ENCODE assay signal across 8 cellular contexts in genomic region chr5:160438316-160439204, GRCh38. TPM values are rescaled to one million over a fixed set of nuclear protein-coding genes. Genes with fewer than 3 reads are reported as not detected.
DNase-seq lines count a peak whose midpoint lies in the region; ATAC-seq and TF ChIP-seq lines count a peak whose summit lies in the region.

No MANE protein-coding gene starts in this region.

- H3K4me1 ChIP-seq in HCT116 (ENCODE audit: control insufficient read depth in 1 of 2, insufficient read depth in 2 of 2, low read length in 2 of 2) (peaks cover 0 to 15% of the 10 kb centered on the region in 2 experiments; a peak in 1 of 4 replicates), MM.1S (ENCODE audit: low read length) (peaks cover 31% of the 10 kb centered on the region), SK-N-SH (ENCODE audit: control insufficient read depth in 1 of 2, insufficient read depth in 2 of 2, low read depth in 1 of 2, low read length in 1 of 2) (peaks cover 0 to 9% of the 10 kb centered on the region in 2 experiments; a peak in 2 of 4 replicates), adipocyte (ENCODE audit: control insufficient read depth, insufficient read depth, low read length) (peaks cover 6% of the 10 kb centered on the region), left ventricle myocardium inferior (peaks cover 7% of the 10 kb centered on the region), prostate gland (replicated peaks) (no peaks in the 10 kb centered on the region)

- H4K20me1 ChIP-seq in HCT116 (ENCODE audit: insufficient read depth) (no peaks in the 10 kb centered on the region), MM.1S (ENCODE audit: insufficient read depth, low read length) (no peaks in the 10 kb centered on the region), SK-N-SH (ENCODE audit: insufficient read depth) (no peaks in the 10 kb centered on the region)

- 3% methylated on average over 18 of the region's 18 CpGs for WGBS in SK-N-SH (ENCODE audit: low lambda C conversion rate)
- 6% methylated on average over 18 of the region's 18 CpGs for WGBS in prostate gland

- no TSS peak for BruUV-seq in HCT116 (replicated peaks; lab: Mats Ljungman, UMichigan)

- H3K36me3 ChIP-seq in GM06990 (ENCODE audit: control insufficient read depth, insufficient read depth, low read length) = no peaks in the 10 kb centered on the region
- no peaks in the 10 kb centered on the region for H3K36me3 ChIP-seq in HCT116 (ENCODE audit: control insufficient read depth in 1 of 2, insufficient read depth in 2 of 2, low read length in 2 of 2)
- H3K36me3 ChIP-seq in MM.1S (replicated peaks; ENCODE audit: insufficient read depth, low read length) = no peaks in the 10 kb centered on the region
- H3K36me3 ChIP-seq in SK-N-SH (replicated peaks in 1 of 2; ENCODE audit: control insufficient read depth in 1 of 2, insufficient read depth in 2 of 2, low read length in 1 of 2) = no peaks in the 10 kb centered on the region
- H3K36me3 ChIP-seq in adipocyte (ENCODE audit: control insufficient read depth, insufficient read depth, low read length, severe bottlenecking) = no peaks in the 10 kb centered on the region
- H3K36me3 ChIP-seq in left ventricle myocardium inferior = no peaks in the 10 kb centered on the region
- no peaks in the 10 kb centered on the region for H3K36me3 ChIP-seq in prostate gland

- H3K9me3 ChIP-seq in HCT116 (ENCODE audit: control insufficient read depth in 1 of 2, insufficient read depth in 1 of 2, low read depth in 1 of 2, low read length in 2 of 2) (no peaks in the 10 kb centered on the region), MM.1S (replicated peaks; ENCODE audit: insufficient read depth, low read length) (no peaks in the 10 kb centered on the region), SK-N-SH (no peaks in the 10 kb centered on the region), adipocyte (ENCODE audit: control insufficient read depth, low read length) (no peaks in the 10 kb centered on the region), left ventricle myocardium inferior (replicated peaks) (no peaks in the 10 kb centered on the region), prostate gland (no peaks in the 10 kb centered on the region)

- H3K4me2 ChIP-seq in HCT116 (ENCODE audit: low read length) = peak overlapping the region; percentile 83
- H3K4me2 ChIP-seq in MM.1S (ENCODE audit: low read depth, low read length) = peak overlapping the region; percentile 67
- H3K4me2 ChIP-seq in SK-N-SH = peak overlapping the region; percentile 77

- POLR2A ChIA-PET in HCT116 (lab: Charles Lee) = interaction anchor here (0.9 kb wide), 1 partner anchor 20 kb away, joined by 3 read pairs; the partner anchor contains the start of gene SLU7
- POLR2A ChIA-PET in SK-N-SH (lab: Yijun Ruan, JAX) = no interaction called here

- no peaks in the 10 kb centered on the region for H3K27me3 ChIP-seq in GM06990 (replicated peaks; ENCODE audit: control insufficient read depth, insufficient read depth, low read length)
- H3K27me3 ChIP-seq in HCT116 (ENCODE audit: insufficient read depth, low read length) = no peaks in the 10 kb centered on the region
- no peaks in the 10 kb centered on the region for H3K27me3 ChIP-seq in MM.1S (replicated peaks; ENCODE audit: insufficient read depth, low read length)
- no peaks in the 10 kb centered on the region for H3K27me3 ChIP-seq in SK-N-SH (ENCODE audit: insufficient read depth)
- H3K27me3 ChIP-seq in adipocyte (replicated peaks; ENCODE audit: control insufficient read depth, insufficient read depth, low read length) = no peaks in the 10 kb centered on the region
- peaks cover 6% of the 10 kb centered on the region for H3K27me3 ChIP-seq in left ventricle myocardium inferior (ENCODE audit: low read depth)
- peaks cover 4% of the 10 kb centered on the region for H3K27me3 ChIP-seq in prostate gland (replicated peaks; ENCODE audit: insufficient read depth)

- intact Hi-C loops in HCT116 (cut with micrococcal nuclease) (no loop called here), left ventricle myocardium inferior (cut with micrococcal nuclease) (no loop called here), prostate gland (cut with DNase I) (no loop called here)

- DNase-seq in GM06990 (ENCODE audit: extremely low read depth, insufficient read length) (no peak), HCT116 (ENCODE audit: low read depth, low spot score) (peak; percentile 48), MM.1S (peak; percentile 80), SK-N-SH (peak; percentile 63), adipocyte (ENCODE audit: low read depth) (peak; percentile 85), left ventricle myocardium inferior (no peak), prostate gland (ENCODE audit: low spot score) (peak; percentile 32), cortex of kidney (lab: John Stamatoyannopoulos, UW) (no peak)

- TF ChIP-seq EP300 in SK-N-SH (IDR thresholded peaks at IDR 0.05; ENCODE audit: borderline replicate concordance in 1 of 2, low read depth in 1 of 2, low read length in 1 of 2) = no peak

- TF ChIP-seq POLR2A in HCT116 (IDR thresholded peaks at IDR 0.05; ENCODE audit: borderline replicate concordance, extremely low read depth, insufficient read depth, insufficient read length) (no peak), prostate gland (IDR thresholded peaks at IDR 0.05) (no peak)

- CTCF ChIA-PET in HCT116 (lab: Charles Lee) (interaction anchor here (0.6 to 3.1 kb wide), 24 partner anchors 8 to 417 kb away, joined by 3 to 21 read pairs (median 5); partner anchors contain the start of genes PTTG1 and SLU7), SK-N-SH (lab: Yijun Ruan, JAX) (interaction anchor here (0.5 to 6.4 kb wide), 39 partner anchors 8 to 1622 kb away, joined by 3 to 177 read pairs (median 3); partner anchors contain the start of genes PTTG1, SLU7 and TTC1)

- H2AFZ ChIP-seq in HCT116 (ENCODE audit: low read depth, low read length, poor library complexity, severe bottlenecking) (peak overlapping the region; percentile 93), MM.1S (ENCODE audit: low read length) (peak overlapping the region; percentile 58), SK-N-SH (ENCODE audit: low read depth) (peak overlapping the region; percentile 98)

- TF ChIP-seq CTCF in GM06990 (IDR thresholded peaks at IDR 0.05; ENCODE audit: insufficient read depth, low read length, poor library complexity, severe bottlenecking) (peak; percentile 80), HCT116 (IDR thresholded peaks at IDR 0.05 in 2 of 3, conservative IDR thresholded peaks at IDR 0.05 in 1 of 3; ENCODE audit: borderline replicate concordance in 1 of 3, insufficient read depth in 1 of 3, low read depth in 2 of 3, low read length in 2 of 3) (peak; percentile 80 to 88 (median 81)), MM.1S (IDR thresholded peaks at IDR 0.05; ENCODE audit: low read length) (peak; percentile 95), SK-N-SH (IDR thresholded peaks at IDR 0.05) (peak; percentile 93), left ventricle myocardium inferior (IDR thresholded peaks at IDR 0.05; ENCODE audit: borderline replicate concordance) (peak; percentile 78), prostate gland (IDR thresholded peaks at IDR 0.05) (peak in 3 of 4 experiments; percentile 42 to 58 (median 48))

- H3K9ac ChIP-seq in HCT116 (ENCODE audit: low read length) (no peak overlapping the region), MM.1S (ENCODE audit: low read length) (peak overlapping the region; percentile 32; the same call in 1 of the 2 replicates), SK-N-SH (peak overlapping the region; percentile 44; the same call in 1 of the 2 replicates), adipocyte (ENCODE audit: low read length) (peak overlapping the region; percentile 84)

- H3K4me3 ChIP-seq in GM06990 (replicated peaks; ENCODE audit: low read depth, low read length) (peak overlapping the region; percentile 72), HCT116 (replicated peaks in 1 of 2; ENCODE audit: low read depth in 1 of 2, low read length in 2 of 2) (peak overlapping the region; percentile 36 to 51; a peak in 3 of 4 replicates), MM.1S (ENCODE audit: low read length) (peak overlapping the region; percentile 61), SK-N-SH (ENCODE audit: low read depth in 2 of 2, low read length in 1 of 2) (peak overlapping the region; percentile 51 to 65), adipocyte (ENCODE audit: low read length) (peak overlapping the region; percentile 86), left ventricle myocardium inferior (peak overlapping the region; percentile 65), prostate gland (peak overlapping the region in 1 of 2 donors; percentile 16)

- ATAC-seq in HCT116 = peak; percentile 74

- H3K79me2 ChIP-seq in HCT116 (ENCODE audit: insufficient read depth, low read length) (no peaks in the 10 kb centered on the region), MM.1S (ENCODE audit: low read length) (no peaks in the 10 kb centered on the region), SK-N-SH (ENCODE audit: insufficient read depth) (no peaks in the 10 kb centered on the region)

- H3F3A ChIP-seq in MM.1S (ENCODE audit: insufficient read depth, low read length) (peaks cover 11% of the 10 kb centered on the region; the same call in 1 of the 2 replicates), SK-N-SH (replicated peaks; ENCODE audit: insufficient read depth) (no peaks in the 10 kb centered on the region)

- no peak overlapping the region for H3K27ac ChIP-seq in HCT116 (ENCODE audit: low read depth, low read length)
- peak overlapping the region; percentile 25; the same call in 1 of the 2 replicates for H3K27ac ChIP-seq in MM.1S (ENCODE audit: low read length)
- no peak overlapping the region for H3K27ac ChIP-seq in SK-N-SH (ENCODE audit: low read depth in 2 of 2, low read length in 1 of 2)
- peak overlapping the region; percentile 29 for H3K27ac ChIP-seq in left ventricle myocardium inferior (replicated peaks)
- H3K27ac ChIP-seq in prostate gland = no peak overlapping the region

- TF ChIP-seq RAD21 in HCT116 (IDR thresholded peaks at IDR 0.05; ENCODE audit: low read depth) = peak; percentile 74
- TF ChIP-seq RAD21 in SK-N-SH (IDR thresholded peaks at IDR 0.05; ENCODE audit: low read length) = peak; percentile 79

- RAD21 ChIA-PET in HCT116 (lab: Charles Lee; ENCODE audit: low non-redundant PET in 1 of 2, low total read pairs in 2 of 2, uncharacterized antibody in 2 of 2, unreplicated experiment in 2 of 2) = interaction anchor here (0.7 to 1.3 kb wide), 2 partner anchors 22 to 71 kb away, joined by 3 read pairs; no protein-coding TSS in a partner anchor

- H3K9me2 ChIP-seq in HCT116 (ENCODE audit: insufficient read depth) (no peaks in the 10 kb centered on the region; the same call in 1 of the 2 replicates), MM.1S (replicated peaks; ENCODE audit: insufficient read depth, low read length) (no peaks in the 10 kb centered on the region), SK-N-SH (no peaks in the 10 kb centered on the region)

RNA-seq across cellular contexts. Expression of gene PTTG1, which starts 16.9 kb away (rescaled TPM):
- 183 TPM for total RNA-seq in HCT116 (2021; ENCODE audit: unreplicated experiment)
- 175 and 244 TPM in 2 replicates for polyA plus RNA-seq in HCT116 (2012)
- polyA plus RNA-seq in SK-N-SH (2012; rRNA removed) = 221 and 279 TPM in 2 replicates
- polyA plus RNA-seq in SK-N-SH (2012; cell fraction: cytosol; rRNA removed) = 275 and 326 TPM in 2 replicates
- polyA plus RNA-seq in SK-N-SH (2012; cell fraction: nucleus; rRNA removed) = 88.1 and 137 TPM in 2 replicates
- total RNA-seq in left ventricle myocardium inferior = 0.88 TPM
- total RNA-seq in prostate gland = 10 to 100 TPM in 1 of 2 donors, 1 to 10 TPM in 1; 4.3 to 44.9 TPM

RNA-seq across cellular contexts. Expression of gene SLU7, which starts 19.7 kb away (rescaled TPM):
- total RNA-seq in HCT116 (2021; ENCODE audit: unreplicated experiment) (43.6 TPM), left ventricle myocardium inferior (56.2 TPM), prostate gland (10 to 100 TPM; 67.4 to 88.0 TPM)
- 32.3 and 47.5 TPM in 2 replicates for polyA plus RNA-seq in HCT116 (2012)
- polyA plus RNA-seq in SK-N-SH (2012; rRNA removed) = 22.3 and 28.3 TPM in 2 replicates
- 38.0 and 59.3 TPM in 2 replicates for polyA plus RNA-seq in SK-N-SH (2012; cell fraction: cytosol; rRNA removed)
- polyA plus RNA-seq in SK-N-SH (2012; cell fraction: nucleus; rRNA removed) = 9.5 and 24.0 TPM in 2 replicates

RNA-seq across cellular contexts. Expression of gene FAM200C, which starts 38.7 kb away (rescaled TPM):
- total RNA-seq in HCT116 (2021; ENCODE audit: unreplicated experiment) (4.2 TPM), left ventricle myocardium inferior (4.9 TPM), prostate gland (1 to 10 TPM; 6.3 to 8.6 TPM)
- 0.90 and 1.6 TPM in 2 replicates for polyA plus RNA-seq in HCT116 (2012)
- 1.5 and 2.2 TPM in 2 replicates for polyA plus RNA-seq in SK-N-SH (2012; rRNA removed)
- 1.7 and 1.8 TPM in 2 replicates for polyA plus RNA-seq in SK-N-SH (2012; cell fraction: cytosol; rRNA removed)
- polyA plus RNA-seq in SK-N-SH (2012; cell fraction: nucleus; rRNA removed) = 2.7 and 5.7 TPM in 2 replicates

Comparison
In these comparisons a context has a peak if more than half of its experiments do, and no peak if none do; other contexts are left out.
1. DNase-seq: peak in HCT116 (single experiment), MM.1S (single experiment), SK-N-SH (single experiment), adipocyte (single experiment) and prostate gland (single experiment); none in GM06990 (single experiment), left ventricle myocardium inferior (single experiment) and cortex of kidney (single experiment).
2. H3K27ac ChIP-seq: peak in MM.1S (single experiment) and left ventricle myocardium inferior (single experiment); none in HCT116 (single experiment), SK-N-SH (0 of 2) and prostate gland (0 of 2).
3. Peak in every context shown above with its lines, with median percentiles within 50 percentile points of each other: CTCF ChIP-seq, H2AFZ ChIP-seq and H3K4me2 ChIP-seq.